1 cellular context compared by ENCODE assay signal in the genomic region with DNA sequence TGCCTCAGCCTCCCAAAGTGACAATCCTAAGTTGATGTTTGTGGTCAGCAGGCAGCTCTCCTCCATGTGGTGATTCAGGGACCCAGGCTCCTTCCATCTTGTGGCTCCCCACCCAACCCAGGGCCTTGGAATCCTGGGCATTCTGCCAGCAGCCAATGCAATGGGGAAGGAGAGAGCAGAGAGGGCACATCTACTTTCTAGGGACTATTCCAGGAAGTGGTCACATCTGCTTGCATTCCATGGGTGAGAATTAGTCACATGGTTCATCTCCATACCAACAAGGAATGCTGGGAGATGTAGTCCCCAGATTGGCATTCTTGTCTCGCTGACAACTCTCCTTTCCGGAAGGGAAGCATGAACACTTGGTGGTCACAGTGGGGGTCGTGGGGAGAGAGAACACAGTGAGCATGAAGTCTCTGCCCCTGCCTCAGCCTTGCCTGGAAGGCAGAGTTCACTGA.
A peak's percentile ranks its signal among the peaks of the same experiment; 100 is the strongest.
TF ChIP-seq lines count a peak whose summit lies in the region.

No MANE protein-coding gene starts in this region.

TF ChIP-seq in K562, 482 proteins besides CTCF, POLR2A, EP300 and RAD21 (continued from another document):
- TF ChIP-seq E2F3 (CRISPR knock-in tag; IDR thresholded peaks at IDR 0.05), result no peak
- TF ChIP-seq, protein P1, sequence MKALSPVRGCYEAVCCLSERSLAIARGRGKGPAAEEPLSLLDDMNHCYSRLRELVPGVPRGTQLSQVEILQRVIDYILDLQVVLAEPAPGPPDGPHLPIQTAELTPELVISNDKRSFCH (CRISPR knock-in tag; IDR thresholded peaks at IDR 0.05), result no peak
- TF ChIP-seq, protein P1 (tag; IDR thresholded peaks at IDR 0.05), result no peak
- TF ChIP-seq ELF1 (tag; IDR thresholded peaks at IDR 0.05), result peak; percentile 60
- no peak for TF ChIP-seq ZNF766 (CRISPR knock-in tag; conservative IDR thresholded peaks at IDR 0.05)
- no peak for TF ChIP-seq IFI16 (CRISPR knock-in tag; IDR thresholded peaks at IDR 0.05)
- TF ChIP-seq CSDE1 (IDR thresholded peaks at IDR 0.05), result no peak
- TF ChIP-seq, protein P2, sequence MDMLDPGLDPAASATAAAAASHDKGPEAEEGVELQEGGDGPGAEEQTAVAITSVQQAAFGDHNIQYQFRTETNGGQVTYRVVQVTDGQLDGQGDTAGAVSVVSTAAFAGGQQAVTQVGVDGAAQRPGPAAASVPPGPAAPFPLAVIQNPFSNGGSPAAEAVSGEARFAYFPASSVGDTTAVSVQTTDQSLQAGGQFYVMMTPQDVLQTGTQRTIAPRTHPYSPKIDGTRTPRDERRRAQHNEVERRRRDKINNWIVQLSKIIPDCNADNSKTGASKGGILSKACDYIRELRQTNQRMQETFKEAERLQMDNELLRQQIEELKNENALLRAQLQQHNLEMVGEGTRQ (CRISPR knock-in tag; IDR thresholded peaks at IDR 0.05), result peak; percentile 85
- peak; percentile 71 to 72 for TF ChIP-seq SIX5 (IDR thresholded peaks at IDR 0.05; ENCODE audit: borderline replicate concordance in 1 of 2, insufficient read depth in 1 of 2, low read depth in 1 of 2, low read length in 2 of 2)
- TF ChIP-seq YY1 (IDR thresholded peaks at IDR 0.05; ENCODE audit: borderline replicate concordance in 1 of 3, control insufficient read depth in 1 of 3, extremely low read depth in 1 of 3, insufficient read depth in 3 of 3, insufficient read length in 1 of 3, insufficient replicate concordance in 2 of 3, low read depth in 1 of 3, low read length in 2 of 3), result peak in 1 of 3 experiments; percentile 28
TF ChIP-seq in K562: peak in this region for 30.
